In the genomic region with DNA sequence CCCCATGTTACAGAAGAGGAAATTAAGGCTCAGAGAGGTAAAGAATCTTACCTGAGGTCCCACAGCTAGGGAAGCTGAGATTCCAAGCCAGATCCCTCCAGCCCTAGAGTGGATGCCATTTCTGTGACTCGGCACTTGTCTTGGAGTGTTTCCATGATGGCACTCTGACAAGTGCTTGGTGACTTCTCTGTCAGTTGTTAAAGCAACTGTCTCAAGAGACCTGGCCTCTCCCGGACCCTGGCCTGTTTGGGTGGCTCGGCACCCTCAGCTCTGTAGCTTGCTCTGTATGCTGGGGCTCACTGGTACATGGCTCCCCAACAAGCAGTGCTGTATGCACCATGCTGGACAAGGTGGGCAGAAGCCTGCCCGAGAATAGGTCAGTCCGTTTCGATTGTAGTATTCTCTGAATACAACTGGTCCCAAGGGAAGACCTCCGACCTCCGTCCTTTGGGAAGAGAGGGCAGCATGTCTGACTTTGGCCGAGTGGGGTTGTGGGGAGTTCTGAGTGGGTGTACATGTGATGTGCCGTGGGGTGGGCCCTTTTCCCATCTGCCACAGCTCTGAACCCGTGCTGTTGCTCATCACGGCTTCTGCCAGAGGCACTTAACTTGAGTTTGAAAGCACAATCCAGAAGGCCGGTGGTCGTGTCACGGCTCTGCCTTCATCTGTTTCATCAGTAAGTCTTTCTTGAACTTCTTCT, we compare ENCODE assay signal across 11 cellular contexts. TPM values are rescaled to one million over a fixed set of nuclear protein-coding genes. Genes with fewer than 3 reads are reported as not detected.
DNase-seq lines count a peak whose midpoint lies in the region; ATAC-seq, FAIRE-seq and TF ChIP-seq lines count a peak whose summit lies in the region.
"Had no signal": no experiment of that assay in that cellular context is flagged by ENCODE, and none has a peak within 500 bp of the region (broad histone marks: within the 10 kb centered on the region; RNA-seq: fewer than 3 reads in every experiment).

No MANE protein-coding gene starts in this region.

- no peaks in the 10 kb centered on the region for H3K9me3 ChIP-seq in astrocyte (ENCODE audit: insufficient read depth, low read depth, low read length)
- no peaks in the 10 kb centered on the region for H3K9me3 ChIP-seq in left ventricle myocardium inferior (replicated peaks)
- no peaks in the 10 kb centered on the region for H3K9me3 ChIP-seq in skeletal muscle satellite cell (replicated peaks; ENCODE audit: low read length)
- no peaks in the 10 kb centered on the region for H3K9me3 ChIP-seq in SJCRH30 (replicated peaks)

- no peak overlapping the region for H3K27ac Mint-ChIP-seq in astrocyte (ENCODE audit: unreplicated experiment)

- H3K4me3 Mint-ChIP-seq in astrocyte (ENCODE audit: unreplicated experiment) = no peak overlapping the region

- no peak overlapping the region for H2AFZ ChIP-seq in astrocyte (ENCODE audit: low read depth, low read length)

- H3K4me2 ChIP-seq in astrocyte (ENCODE audit: low read length) (peak overlapping the region; percentile 64), skeletal muscle satellite cell (ENCODE audit: low read length) (peak overlapping the region; percentile 34)

- no peaks in the 10 kb centered on the region for H3K36me3 Mint-ChIP-seq in astrocyte (ENCODE audit: low read depth, unreplicated experiment)

- no peak for TF ChIP-seq CTCF in astrocyte (IDR thresholded peaks at IDR 0.05; ENCODE audit: insufficient read depth, low read depth, low read length)
- no peak for TF ChIP-seq CTCF in left ventricle myocardium inferior (IDR thresholded peaks at IDR 0.05; ENCODE audit: borderline replicate concordance)

- H3K27ac ChIP-seq in astrocyte (ENCODE audit: low read depth, low read length) (peak overlapping the region; percentile 30), left ventricle myocardium inferior (replicated peaks) (peak overlapping the region; percentile 76), SJCRH30 (no peak overlapping the region)

- no peaks in the 10 kb centered on the region for H3K36me3 ChIP-seq in astrocyte (ENCODE audit: insufficient read depth, low read length)
- H3K36me3 ChIP-seq in left ventricle myocardium inferior = peaks cover 14% of the 10 kb centered on the region
- no peaks in the 10 kb centered on the region for H3K36me3 ChIP-seq in skeletal muscle satellite cell (ENCODE audit: insufficient read depth, low read length)
- H3K36me3 ChIP-seq in SJCRH30 = no peaks in the 10 kb centered on the region

- H3K27me3 ChIP-seq in astrocyte (ENCODE audit: insufficient read depth, low read length) = no peaks in the 10 kb centered on the region
- no peaks in the 10 kb centered on the region for H3K27me3 ChIP-seq in left ventricle myocardium inferior (ENCODE audit: low read depth)
- H3K27me3 ChIP-seq in skeletal muscle satellite cell (ENCODE audit: control insufficient read depth, insufficient read depth, low read length) = no peaks in the 10 kb centered on the region
- no peaks in the 10 kb centered on the region for H3K27me3 ChIP-seq in SJCRH30

- peaks cover 77% of the 10 kb centered on the region for H4K20me1 ChIP-seq in astrocyte (ENCODE audit: insufficient read depth, low read length)

- H3K9me3 Mint-ChIP-seq in astrocyte (ENCODE audit: unreplicated experiment) = no peaks in the 10 kb centered on the region

- H3K27me3 Mint-ChIP-seq in astrocyte (ENCODE audit: low read depth, unreplicated experiment) = no peaks in the 10 kb centered on the region

- peaks cover 36% of the 10 kb centered on the region for H3K4me1 Mint-ChIP-seq in astrocyte (ENCODE audit: low read depth, unreplicated experiment)

- H3K4me3 ChIP-seq in astrocyte (ENCODE audit: insufficient read depth, low read depth, low read length) = no peak overlapping the region
- peak overlapping the region; percentile 33 for H3K4me3 ChIP-seq in left ventricle myocardium inferior
- no peak overlapping the region for H3K4me3 ChIP-seq in skeletal muscle satellite cell (ENCODE audit: low read length)
- H3K4me3 ChIP-seq in SJCRH30 = no peak overlapping the region
- H3K4me3 ChIP-seq: skin epidermis had no signal

- no peak for FAIRE-seq in astrocyte (lab: Jason Lieb, UNC)

- DNase-seq in EL (peak; percentile 68), astrocyte (ENCODE audit: low read depth) (peak; percentile 35), left ventricle myocardium inferior (peak; percentile 24), SJCRH30 (no peak), foreskin melanocyte (no peak)
- DNase-seq in effector CD8-positive, alpha-beta T cell (lab: John Stamatoyannopoulos, UW) = no peak
- DNase-seq: DMS 273 treated with DMSO at 0.1 percent for 48 hours, NCI-H1092 treated with DMSO at 0.1 percent for 48 hours had no signal

- H3K9ac ChIP-seq in astrocyte (ENCODE audit: low read length) = peak overlapping the region; percentile 9
- H3K9ac ChIP-seq in skeletal muscle satellite cell (ENCODE audit: low read depth, low read length) = no peak overlapping the region

- H3K4me1 ChIP-seq in astrocyte (ENCODE audit: insufficient read depth, low read length) = peaks cover 45% of the 10 kb centered on the region
- peaks cover 100% of the 10 kb centered on the region for H3K4me1 ChIP-seq in left ventricle myocardium inferior
- peaks cover 47% of the 10 kb centered on the region for H3K4me1 ChIP-seq in skeletal muscle satellite cell (ENCODE audit: control insufficient read depth, insufficient read depth, low read length)
- no peaks in the 10 kb centered on the region for H3K4me1 ChIP-seq in SJCRH30

- intact Hi-C loops in left ventricle myocardium inferior (cut with micrococcal nuclease) = no loop called here

- H3K79me2 ChIP-seq in astrocyte (ENCODE audit: insufficient read depth, low read length) = peaks cover 82% of the 10 kb centered on the region

- no peak for ATAC-seq in GM19455 (IDR thresholded peaks at IDR 0.05; ENCODE audit: unreplicated experiment)

RNA-seq across cellular contexts. Expression of gene ACO2, which starts 12.4 kb away (rescaled TPM):
- total RNA-seq in astrocyte = 67.2 and 73.7 TPM in 2 replicates
- 851 TPM for total RNA-seq in left ventricle myocardium inferior
- 73.8 and 74.8 TPM in 2 replicates for total RNA-seq in skeletal muscle satellite cell (2012; rRNA removed)
- 50.5 and 51.8 TPM in 2 replicates for total RNA-seq in SJCRH30 (2014; rRNA removed; shearing (Covaris generic))

RNA-seq across cellular contexts. Expression of gene PHF5A, which starts 12.8 kb away (rescaled TPM):
- total RNA-seq in astrocyte (25.3 and 30.9 TPM in 2 replicates), left ventricle myocardium inferior (23.9 TPM)
- 53.2 and 54.4 TPM in 2 replicates for total RNA-seq in skeletal muscle satellite cell (2012; rRNA removed)
- total RNA-seq in SJCRH30 (2014; rRNA removed; shearing (Covaris generic)) = 98.8 and 106 TPM in 2 replicates

RNA-seq across cellular contexts. Expression of gene TOB2, which starts 34.7 kb away (rescaled TPM):
- 48.1 and 54.6 TPM in 2 replicates for total RNA-seq in astrocyte
- 63.6 TPM for total RNA-seq in left ventricle myocardium inferior
- 27.6 and 28.6 TPM in 2 replicates for total RNA-seq in skeletal muscle satellite cell (2012; rRNA removed)
- total RNA-seq in SJCRH30 (2014; rRNA removed; shearing (Covaris generic)) = 18.2 and 19.5 TPM in 2 replicates

Comparison
In these comparisons a context has a peak if more than half of its experiments do, and no peak if none do; other contexts are left out.
1. DNase-seq: peak in EL (single experiment), astrocyte (single experiment) and left ventricle myocardium inferior (single experiment); none in SJCRH30 (0 of 2), effector CD8-positive, alpha-beta T cell (single experiment) and foreskin melanocyte (single experiment).
2. RNA of gene ACO2, which starts 12.4 kb away (total RNA-seq): 851 TPM in left ventricle myocardium inferior (single experiment); 67.2 to 73.7 TPM in astrocyte and 50.5 to 51.8 TPM in SJCRH30; every median in the first group is over 10 times any median in the second.